In the genomic region with DNA sequence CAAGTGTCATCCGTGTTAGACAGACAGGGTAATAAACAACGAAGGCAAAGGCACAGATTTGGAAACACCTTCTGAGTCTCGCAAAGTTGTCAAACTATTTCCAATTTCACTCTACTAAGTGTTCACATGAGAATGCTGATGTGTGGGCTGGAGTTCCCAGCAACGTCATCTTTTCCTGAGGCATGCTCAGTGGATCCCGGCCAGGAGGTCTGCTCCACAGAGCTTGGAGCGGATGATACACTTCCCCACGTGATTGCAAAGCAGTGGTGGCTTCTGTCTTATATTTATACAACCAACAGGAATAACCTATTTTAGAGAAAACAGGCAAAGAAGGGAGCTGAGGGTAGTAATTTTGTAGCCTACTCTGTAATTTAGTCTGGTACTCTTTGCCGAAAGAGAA, we compare ENCODE assay signal across 13 cellular contexts. TPM values are rescaled to one million over a fixed set of nuclear protein-coding genes. Genes with fewer than 3 reads are reported as not detected.
DNase-seq lines count a peak whose midpoint lies in the region; ATAC-seq and TF ChIP-seq lines count a peak whose summit lies in the region.
"Had no signal": no experiment of that assay in that cellular context is flagged by ENCODE, and none has a peak within 500 bp of the region (broad histone marks: within the 10 kb centered on the region; RNA-seq: fewer than 3 reads in every experiment).

No MANE protein-coding gene starts in this region.

- peaks cover 13% of the 10 kb centered on the region for H3K4me1 Mint-ChIP-seq in HFFc6 (ENCODE audit: low read depth)

- TF ChIP-seq CTCF in HFFc6 (IDR thresholded peaks at IDR 0.05), result no peak

- H3K36me3 Mint-ChIP-seq in HFFc6 (ENCODE audit: low read depth), result no peaks in the 10 kb centered on the region
- H3K36me3 Mint-ChIP-seq: activated CD4-positive, alpha-beta memory T cell treated with anti-CD3 and anti-CD28 coated beads for 36 hours; CD4-positive, alpha-beta memory T cell had no signal

- DNase-seq in HFFc6 (peak; percentile 12), dermis microvascular lymphatic vessel endothelial cell (ENCODE audit: low read depth in 2 of 2) (peak; percentile 3 to 10), kidney tubule cell (ENCODE audit: low spot score) (peak; percentile 9), stromal cell of bone marrow (ENCODE audit: low read depth) (peak; percentile 74), hippocampal formation (lab: John Stamatoyannopoulos, UW) (no peak), LoVo (ENCODE audit: low spot score) (no peak)
- DNase-seq: activated CD4-positive, alpha-beta memory T cell treated with anti-CD3 and anti-CD28 coated beads for 36 hours; CD4-positive, alpha-beta memory T cell; NCI-H69; T1000 had no signal

- ATAC-seq in HG03354 (IDR thresholded peaks at IDR 0.05; ENCODE audit: poor library complexity, severe bottlenecking, unreplicated experiment) (no peak), HG03571 (IDR thresholded peaks at IDR 0.05; ENCODE audit: unreplicated experiment) (no peak)
- ATAC-seq: esophagus mucosa had no signal

- no peaks in the 10 kb centered on the region for H3K9me3 Mint-ChIP-seq in HFFc6
- H3K9me3 Mint-ChIP-seq: activated CD4-positive, alpha-beta memory T cell treated with anti-CD3 and anti-CD28 coated beads for 36 hours had no signal

- peak overlapping the region; percentile 60 for H3K4me3 Mint-ChIP-seq in HFFc6
- H3K4me3 Mint-ChIP-seq: activated CD4-positive, alpha-beta memory T cell treated with anti-CD3 and anti-CD28 coated beads for 36 hours; CD4-positive, alpha-beta memory T cell had no signal

- peak overlapping the region; percentile 67 for H3K27ac Mint-ChIP-seq in HFFc6
- H3K27ac Mint-ChIP-seq: activated CD4-positive, alpha-beta memory T cell treated with anti-CD3 and anti-CD28 coated beads for 36 hours; CD4-positive, alpha-beta memory T cell had no signal

- no peaks in the 10 kb centered on the region; the same call in none of the 2 replicates for H3K27me3 Mint-ChIP-seq in HFFc6 (ENCODE audit: insufficient read depth)
- H3K27me3 Mint-ChIP-seq: activated CD4-positive, alpha-beta memory T cell treated with anti-CD3 and anti-CD28 coated beads for 36 hours; CD4-positive, alpha-beta memory T cell had no signal

RNA-seq across cellular contexts. Expression of a gene that starts 40.1 kb away (rescaled TPM):
- total RNA-seq in HFFc6 (2021; fragmentation: NEBNext Ultra II Directional; extraction: Animal tissue kit (Norgen Biotek cat#: 25700)), result 1 to 10 TPM in 1 of 6 experiments, under 1 TPM in 4, not detected in 1; 0.09 to 1.2 (median 0.12) TPM
- total RNA-seq in dermis microvascular lymphatic vessel endothelial cell, result 3.0 and 3.7 TPM in 2 replicates

Comparison
In these comparisons a context has a peak if more than half of its experiments do, and no peak if none do; other contexts are left out.
1. DNase-seq: peak in HFFc6 (single experiment), dermis microvascular lymphatic vessel endothelial cell (2 of 2), kidney tubule cell (single experiment) and stromal cell of bone marrow (single experiment); none in hippocampal formation (0 of 2) and LoVo (single experiment).